1 cellular context compared by ENCODE assay signal in the genomic region with DNA sequence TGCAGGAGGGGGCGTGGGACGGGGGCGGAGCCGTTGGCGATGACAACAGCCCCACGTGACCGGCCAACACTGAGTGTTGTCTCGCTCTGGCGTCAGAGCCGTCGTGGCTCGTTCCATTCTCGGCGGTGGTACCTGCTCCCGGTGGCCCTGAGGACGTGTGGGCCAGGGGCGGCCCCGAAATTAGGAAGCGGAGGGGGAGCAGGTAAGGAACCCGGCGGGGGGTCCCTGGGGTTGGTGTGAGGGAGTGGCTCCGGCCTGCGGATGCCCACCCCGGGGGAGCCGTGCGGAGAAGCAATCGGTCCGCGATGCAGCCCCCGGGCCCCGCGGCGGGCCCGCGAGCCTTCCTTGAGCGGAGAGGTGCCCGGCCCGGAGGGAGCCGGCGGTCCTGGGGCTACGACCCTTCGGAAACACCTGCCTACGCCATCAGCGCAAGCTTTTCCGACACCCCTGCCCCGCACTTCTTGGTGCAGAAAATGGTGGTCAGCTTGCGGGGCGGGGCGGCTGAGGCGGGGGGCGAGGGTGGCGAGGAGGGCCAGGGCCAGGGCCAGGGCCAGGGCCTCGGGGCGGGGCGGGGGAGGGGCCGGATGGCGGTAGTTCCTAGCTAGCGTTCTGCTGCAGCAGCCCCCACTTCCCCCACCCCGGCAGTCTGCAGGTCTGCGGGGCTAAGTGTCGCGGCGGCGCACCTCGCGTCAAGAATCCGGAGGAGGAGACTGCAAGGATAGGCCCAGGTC.
TF ChIP-seq lines count a peak whose summit lies in the region.

A gene with protein sequence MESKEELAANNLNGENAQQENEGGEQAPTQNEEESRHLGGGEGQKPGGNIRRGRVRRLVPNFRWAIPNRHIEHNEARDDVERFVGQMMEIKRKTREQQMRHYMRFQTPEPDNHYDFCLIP (plus strand): TSS at position 72 of the 731 bp plus-strand sequence. CDS start 1,046 bp downstream, outside the sequence.

TF ChIP-seq in K562, 482 proteins besides CTCF, POLR2A, EP300 and RAD21 (continued from another document and continues in another):
- TF ChIP-seq NR2F6 (CRISPR knock-in tag; IDR thresholded peaks at IDR 0.05) (no peak), NFE2L1 (tag; IDR thresholded peaks at IDR 0.05; ENCODE audit: borderline replicate concordance, low read depth) (no peak), ZNF780A (CRISPR knock-in tag; IDR thresholded peaks at IDR 0.05) (no peak), MCM3 (IDR thresholded peaks at IDR 0.05) (no peak), MCM2 (IDR thresholded peaks at IDR 0.05; ENCODE audit: low read depth) (no peak), XRCC5 (IDR thresholded peaks at IDR 0.05; ENCODE audit: low read depth, low read length) (no peak), SRF (CRISPR knock-in tag; IDR thresholded peaks at IDR 0.05) (0 out of 4 replicates have a peak, but pooled peaks of 1 of the 2 experiments have one; percentile 18), RUNX1 (IDR thresholded peaks at IDR 0.05; ENCODE audit: low read depth) (no peak), NR2C1 (IDR thresholded peaks at IDR 0.05) (no peak), NR2C1 (tag; IDR thresholded peaks at IDR 0.05) (no peak), TOE1 (IDR thresholded peaks at IDR 0.05; ENCODE audit: borderline replicate concordance) (peak; percentile 90), TOE1 (CRISPR knock-in tag; IDR thresholded peaks at IDR 0.05; ENCODE audit: borderline replicate concordance, low read depth) (no peak), BCOR (IDR thresholded peaks at IDR 0.05) (0 out of 2 replicates have a peak, but pooled peaks have one; percentile 15), POLR2H (tag; IDR thresholded peaks at IDR 0.05; ENCODE audit: low read depth) (peak; percentile 65; the same call in 1 of the 2 replicates), HSF4 (CRISPR knock-in tag; IDR thresholded peaks at IDR 0.05; ENCODE audit: borderline replicate concordance) (no peak), ZNF239 (CRISPR knock-in tag; IDR thresholded peaks at IDR 0.05) (no peak), ETV1 (tag; conservative IDR thresholded peaks at IDR 0.05; ENCODE audit: low read depth) (no peak), FOS (IDR thresholded peaks at IDR 0.05; ENCODE audit: extremely low read depth, insufficient read length) (no peak), SRSF3 (IDR thresholded peaks at IDR 0.05; ENCODE audit: insufficient read depth, low read length) (no peak), TARDBP (IDR thresholded peaks at IDR 0.05) (no peak), TRIM24 (IDR thresholded peaks at IDR 0.05) (0 out of 4 replicates have a peak, but pooled peaks of 1 of the 2 experiments have one; percentile 24), ZNF778 (CRISPR knock-in tag; IDR thresholded peaks at IDR 0.05) (no peak), TRIM28 (IDR thresholded peaks at IDR 0.05) (no peak), DIDO1 (tag; IDR thresholded peaks at IDR 0.05; ENCODE audit: low read depth) (no peak), MYBL2 (IDR thresholded peaks at IDR 0.05; ENCODE audit: low read depth) (no peak), MYBL2 (CRISPR knock-in tag; IDR thresholded peaks at IDR 0.05; ENCODE audit: borderline replicate concordance) (no peak), ARID2 (IDR thresholded peaks at IDR 0.05) (no peak), ZNF77 (CRISPR knock-in tag; IDR thresholded peaks at IDR 0.05) (no peak)
- TF ChIP-seq, protein P1, sequence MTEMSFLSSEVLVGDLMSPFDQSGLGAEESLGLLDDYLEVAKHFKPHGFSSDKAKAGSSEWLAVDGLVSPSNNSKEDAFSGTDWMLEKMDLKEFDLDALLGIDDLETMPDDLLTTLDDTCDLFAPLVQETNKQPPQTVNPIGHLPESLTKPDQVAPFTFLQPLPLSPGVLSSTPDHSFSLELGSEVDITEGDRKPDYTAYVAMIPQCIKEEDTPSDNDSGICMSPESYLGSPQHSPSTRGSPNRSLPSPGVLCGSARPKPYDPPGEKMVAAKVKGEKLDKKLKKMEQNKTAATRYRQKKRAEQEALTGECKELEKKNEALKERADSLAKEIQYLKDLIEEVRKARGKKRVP (CRISPR knock-in tag; IDR thresholded peaks at IDR 0.05) = 0 out of 2 replicates have a peak, but pooled peaks have one; percentile 30
- TF ChIP-seq, protein P2, sequence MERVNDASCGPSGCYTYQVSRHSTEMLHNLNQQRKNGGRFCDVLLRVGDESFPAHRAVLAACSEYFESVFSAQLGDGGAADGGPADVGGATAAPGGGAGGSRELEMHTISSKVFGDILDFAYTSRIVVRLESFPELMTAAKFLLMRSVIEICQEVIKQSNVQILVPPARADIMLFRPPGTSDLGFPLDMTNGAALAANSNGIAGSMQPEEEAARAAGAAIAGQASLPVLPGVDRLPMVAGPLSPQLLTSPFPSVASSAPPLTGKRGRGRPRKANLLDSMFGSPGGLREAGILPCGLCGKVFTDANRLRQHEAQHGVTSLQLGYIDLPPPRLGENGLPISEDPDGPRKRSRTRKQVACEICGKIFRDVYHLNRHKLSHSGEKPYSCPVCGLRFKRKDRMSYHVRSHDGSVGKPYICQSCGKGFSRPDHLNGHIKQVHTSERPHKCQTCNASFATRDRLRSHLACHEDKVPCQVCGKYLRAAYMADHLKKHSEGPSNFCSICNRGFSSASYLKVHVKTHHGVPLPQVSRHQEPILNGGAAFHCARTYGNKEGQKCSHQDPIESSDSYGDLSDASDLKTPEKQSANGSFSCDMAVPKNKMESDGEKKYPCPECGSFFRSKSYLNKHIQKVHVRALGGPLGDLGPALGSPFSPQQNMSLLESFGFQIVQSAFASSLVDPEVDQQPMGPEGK (CRISPR knock-in tag; IDR thresholded peaks at IDR 0.05; ENCODE audit: borderline replicate concordance) = no peak
- TF ChIP-seq, protein P3, sequence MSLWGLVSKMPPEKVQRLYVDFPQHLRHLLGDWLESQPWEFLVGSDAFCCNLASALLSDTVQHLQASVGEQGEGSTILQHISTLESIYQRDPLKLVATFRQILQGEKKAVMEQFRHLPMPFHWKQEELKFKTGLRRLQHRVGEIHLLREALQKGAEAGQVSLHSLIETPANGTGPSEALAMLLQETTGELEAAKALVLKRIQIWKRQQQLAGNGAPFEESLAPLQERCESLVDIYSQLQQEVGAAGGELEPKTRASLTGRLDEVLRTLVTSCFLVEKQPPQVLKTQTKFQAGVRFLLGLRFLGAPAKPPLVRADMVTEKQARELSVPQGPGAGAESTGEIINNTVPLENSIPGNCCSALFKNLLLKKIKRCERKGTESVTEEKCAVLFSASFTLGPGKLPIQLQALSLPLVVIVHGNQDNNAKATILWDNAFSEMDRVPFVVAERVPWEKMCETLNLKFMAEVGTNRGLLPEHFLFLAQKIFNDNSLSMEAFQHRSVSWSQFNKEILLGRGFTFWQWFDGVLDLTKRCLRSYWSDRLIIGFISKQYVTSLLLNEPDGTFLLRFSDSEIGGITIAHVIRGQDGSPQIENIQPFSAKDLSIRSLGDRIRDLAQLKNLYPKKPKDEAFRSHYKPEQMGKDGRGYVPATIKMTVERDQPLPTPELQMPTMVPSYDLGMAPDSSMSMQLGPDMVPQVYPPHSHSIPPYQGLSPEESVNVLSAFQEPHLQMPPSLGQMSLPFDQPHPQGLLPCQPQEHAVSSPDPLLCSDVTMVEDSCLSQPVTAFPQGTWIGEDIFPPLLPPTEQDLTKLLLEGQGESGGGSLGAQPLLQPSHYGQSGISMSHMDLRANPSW (CRISPR knock-in tag; IDR thresholded peaks at IDR 0.05) = no peak
- TF ChIP-seq, protein P4, sequence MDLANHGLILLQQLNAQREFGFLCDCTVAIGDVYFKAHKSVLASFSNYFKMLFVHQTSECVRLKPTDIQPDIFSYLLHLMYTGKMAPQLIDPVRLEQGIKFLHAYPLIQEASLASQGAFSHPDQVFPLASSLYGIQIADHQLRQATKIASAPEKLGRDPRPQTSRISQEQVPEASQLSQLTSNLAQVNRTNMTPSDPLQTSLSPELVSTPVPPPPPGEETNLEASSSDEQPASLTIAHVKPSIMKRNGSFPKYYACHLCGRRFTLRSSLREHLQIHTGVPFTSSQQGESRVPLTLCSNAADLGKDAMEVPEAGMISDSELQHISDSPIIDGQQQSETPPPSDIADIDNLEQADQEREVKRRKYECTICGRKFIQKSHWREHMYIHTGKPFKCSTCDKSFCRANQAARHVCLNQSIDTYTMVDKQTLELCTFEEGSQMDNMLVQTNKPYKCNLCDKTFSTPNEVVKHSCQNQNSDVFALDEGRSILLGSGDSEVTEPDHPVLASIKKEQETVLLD (IDR thresholded peaks at IDR 0.05) = no peak
- TF ChIP-seq, protein P5, sequence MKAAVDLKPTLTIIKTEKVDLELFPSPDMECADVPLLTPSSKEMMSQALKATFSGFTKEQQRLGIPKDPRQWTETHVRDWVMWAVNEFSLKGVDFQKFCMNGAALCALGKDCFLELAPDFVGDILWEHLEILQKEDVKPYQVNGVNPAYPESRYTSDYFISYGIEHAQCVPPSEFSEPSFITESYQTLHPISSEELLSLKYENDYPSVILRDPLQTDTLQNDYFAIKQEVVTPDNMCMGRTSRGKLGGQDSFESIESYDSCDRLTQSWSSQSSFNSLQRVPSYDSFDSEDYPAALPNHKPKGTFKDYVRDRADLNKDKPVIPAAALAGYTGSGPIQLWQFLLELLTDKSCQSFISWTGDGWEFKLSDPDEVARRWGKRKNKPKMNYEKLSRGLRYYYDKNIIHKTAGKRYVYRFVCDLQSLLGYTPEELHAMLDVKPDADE (conservative IDR thresholded peaks at IDR 0.05; ENCODE audit: control insufficient read depth, low read depth, low read length) = 0 out of 2 replicates have a peak, but pooled peaks have one; percentile 40
- TF ChIP-seq, protein P6, sequence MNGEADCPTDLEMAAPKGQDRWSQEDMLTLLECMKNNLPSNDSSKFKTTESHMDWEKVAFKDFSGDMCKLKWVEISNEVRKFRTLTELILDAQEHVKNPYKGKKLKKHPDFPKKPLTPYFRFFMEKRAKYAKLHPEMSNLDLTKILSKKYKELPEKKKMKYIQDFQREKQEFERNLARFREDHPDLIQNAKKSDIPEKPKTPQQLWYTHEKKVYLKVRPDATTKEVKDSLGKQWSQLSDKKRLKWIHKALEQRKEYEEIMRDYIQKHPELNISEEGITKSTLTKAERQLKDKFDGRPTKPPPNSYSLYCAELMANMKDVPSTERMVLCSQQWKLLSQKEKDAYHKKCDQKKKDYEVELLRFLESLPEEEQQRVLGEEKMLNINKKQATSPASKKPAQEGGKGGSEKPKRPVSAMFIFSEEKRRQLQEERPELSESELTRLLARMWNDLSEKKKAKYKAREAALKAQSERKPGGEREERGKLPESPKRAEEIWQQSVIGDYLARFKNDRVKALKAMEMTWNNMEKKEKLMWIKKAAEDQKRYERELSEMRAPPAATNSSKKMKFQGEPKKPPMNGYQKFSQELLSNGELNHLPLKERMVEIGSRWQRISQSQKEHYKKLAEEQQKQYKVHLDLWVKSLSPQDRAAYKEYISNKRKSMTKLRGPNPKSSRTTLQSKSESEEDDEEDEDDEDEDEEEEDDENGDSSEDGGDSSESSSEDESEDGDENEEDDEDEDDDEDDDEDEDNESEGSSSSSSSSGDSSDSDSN (IDR thresholded peaks at IDR 0.05; ENCODE audit: borderline replicate concordance in 1 of 2, low read depth in 2 of 2, low read length in 2 of 2) = 0 out of 4 replicates have a peak, but pooled peaks have one; percentile 19 to 55
- TF ChIP-seq, protein P7, sequence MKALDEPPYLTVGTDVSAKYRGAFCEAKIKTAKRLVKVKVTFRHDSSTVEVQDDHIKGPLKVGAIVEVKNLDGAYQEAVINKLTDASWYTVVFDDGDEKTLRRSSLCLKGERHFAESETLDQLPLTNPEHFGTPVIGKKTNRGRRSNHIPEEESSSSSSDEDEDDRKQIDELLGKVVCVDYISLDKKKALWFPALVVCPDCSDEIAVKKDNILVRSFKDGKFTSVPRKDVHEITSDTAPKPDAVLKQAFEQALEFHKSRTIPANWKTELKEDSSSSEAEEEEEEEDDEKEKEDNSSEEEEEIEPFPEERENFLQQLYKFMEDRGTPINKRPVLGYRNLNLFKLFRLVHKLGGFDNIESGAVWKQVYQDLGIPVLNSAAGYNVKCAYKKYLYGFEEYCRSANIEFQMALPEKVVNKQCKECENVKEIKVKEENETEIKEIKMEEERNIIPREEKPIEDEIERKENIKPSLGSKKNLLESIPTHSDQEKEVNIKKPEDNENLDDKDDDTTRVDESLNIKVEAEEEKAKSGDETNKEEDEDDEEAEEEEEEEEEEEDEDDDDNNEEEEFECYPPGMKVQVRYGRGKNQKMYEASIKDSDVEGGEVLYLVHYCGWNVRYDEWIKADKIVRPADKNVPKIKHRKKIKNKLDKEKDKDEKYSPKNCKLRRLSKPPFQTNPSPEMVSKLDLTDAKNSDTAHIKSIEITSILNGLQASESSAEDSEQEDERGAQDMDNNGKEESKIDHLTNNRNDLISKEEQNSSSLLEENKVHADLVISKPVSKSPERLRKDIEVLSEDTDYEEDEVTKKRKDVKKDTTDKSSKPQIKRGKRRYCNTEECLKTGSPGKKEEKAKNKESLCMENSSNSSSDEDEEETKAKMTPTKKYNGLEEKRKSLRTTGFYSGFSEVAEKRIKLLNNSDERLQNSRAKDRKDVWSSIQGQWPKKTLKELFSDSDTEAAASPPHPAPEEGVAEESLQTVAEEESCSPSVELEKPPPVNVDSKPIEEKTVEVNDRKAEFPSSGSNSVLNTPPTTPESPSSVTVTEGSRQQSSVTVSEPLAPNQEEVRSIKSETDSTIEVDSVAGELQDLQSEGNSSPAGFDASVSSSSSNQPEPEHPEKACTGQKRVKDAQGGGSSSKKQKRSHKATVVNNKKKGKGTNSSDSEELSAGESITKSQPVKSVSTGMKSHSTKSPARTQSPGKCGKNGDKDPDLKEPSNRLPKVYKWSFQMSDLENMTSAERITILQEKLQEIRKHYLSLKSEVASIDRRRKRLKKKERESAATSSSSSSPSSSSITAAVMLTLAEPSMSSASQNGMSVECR (CRISPR knock-in tag; IDR thresholded peaks at IDR 0.05) = no peak
- TF ChIP-seq, protein P8, sequence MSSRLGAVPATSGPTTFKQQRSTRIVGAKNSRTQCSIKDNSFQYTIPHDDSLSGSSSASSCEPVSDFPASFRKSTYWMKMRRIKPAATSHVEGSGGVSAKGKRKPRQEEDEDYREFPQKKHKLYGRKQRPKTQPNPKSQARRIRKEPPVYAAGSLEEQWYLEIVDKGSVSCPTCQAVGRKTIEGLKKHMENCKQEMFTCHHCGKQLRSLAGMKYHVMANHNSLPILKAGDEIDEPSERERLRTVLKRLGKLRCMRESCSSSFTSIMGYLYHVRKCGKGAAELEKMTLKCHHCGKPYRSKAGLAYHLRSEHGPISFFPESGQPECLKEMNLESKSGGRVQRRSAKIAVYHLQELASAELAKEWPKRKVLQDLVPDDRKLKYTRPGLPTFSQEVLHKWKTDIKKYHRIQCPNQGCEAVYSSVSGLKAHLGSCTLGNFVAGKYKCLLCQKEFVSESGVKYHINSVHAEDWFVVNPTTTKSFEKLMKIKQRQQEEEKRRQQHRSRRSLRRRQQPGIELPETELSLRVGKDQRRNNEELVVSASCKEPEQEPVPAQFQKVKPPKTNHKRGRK (tag; IDR thresholded peaks at IDR 0.05) = no peak
- TF ChIP-seq, protein P9, sequence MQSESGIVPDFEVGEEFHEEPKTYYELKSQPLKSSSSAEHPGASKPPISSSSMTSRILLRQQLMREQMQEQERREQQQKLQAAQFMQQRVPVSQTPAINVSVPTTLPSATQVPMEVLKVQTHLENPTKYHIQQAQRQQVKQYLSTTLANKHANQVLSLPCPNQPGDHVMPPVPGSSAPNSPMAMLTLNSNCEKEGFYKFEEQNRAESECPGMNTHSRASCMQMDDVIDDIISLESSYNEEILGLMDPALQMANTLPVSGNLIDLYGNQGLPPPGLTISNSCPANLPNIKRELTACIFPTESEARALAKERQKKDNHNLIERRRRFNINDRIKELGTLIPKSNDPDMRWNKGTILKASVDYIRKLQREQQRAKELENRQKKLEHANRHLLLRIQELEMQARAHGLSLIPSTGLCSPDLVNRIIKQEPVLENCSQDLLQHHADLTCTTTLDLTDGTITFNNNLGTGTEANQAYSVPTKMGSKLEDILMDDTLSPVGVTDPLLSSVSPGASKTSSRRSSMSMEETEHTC (IDR thresholded peaks at IDR 0.05) = 0 out of 2 replicates have a peak, but pooled peaks have one; percentile 33
